ENCODE assay signal across 1 cellular context in the genomic region with DNA sequence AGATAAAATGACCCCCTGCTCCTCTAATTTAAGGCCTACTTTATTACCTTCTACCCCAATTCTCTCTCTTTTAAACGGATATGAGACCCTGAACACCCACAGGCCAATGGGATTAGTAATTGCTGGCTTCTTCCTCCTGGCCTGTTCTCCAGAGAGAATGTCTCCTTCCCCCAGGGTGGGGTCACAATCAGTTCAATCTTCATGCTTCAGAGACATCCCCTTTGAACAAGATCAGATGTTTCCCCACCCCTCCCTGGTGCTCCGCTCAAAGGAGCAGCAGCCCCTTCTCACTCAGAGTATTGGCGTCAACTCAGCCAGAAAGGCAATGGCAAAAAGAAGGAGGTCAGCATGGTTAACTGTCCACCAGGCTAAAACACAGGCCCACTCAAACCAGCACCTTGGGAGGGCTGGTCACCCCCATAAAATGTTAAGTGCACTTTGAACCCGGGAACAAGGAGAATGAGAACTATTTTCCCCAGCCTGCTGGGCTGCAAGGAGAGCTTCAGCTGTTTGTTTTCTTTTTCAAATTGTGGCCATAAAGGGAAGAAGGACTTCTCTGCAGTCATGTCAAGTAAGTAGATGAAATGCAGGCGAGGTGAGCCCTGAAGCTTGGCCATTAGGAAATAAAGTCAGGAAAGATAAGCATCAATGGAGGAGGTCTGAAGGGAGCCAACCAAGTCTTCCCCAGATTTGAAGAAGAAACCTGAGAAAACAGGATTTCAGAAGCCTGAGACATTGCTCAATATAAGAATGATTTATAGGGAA.
TF ChIP-seq lines count a peak whose summit lies in the region.

No MANE protein-coding gene starts in this region.

TF ChIP-seq in SK-N-SH, 30 proteins besides CTCF, POLR2A, EP300 and RAD21:
- 0 out of 2 replicates have a peak, but pooled peaks have one; percentile 10 for TF ChIP-seq MXI1 (IDR thresholded peaks at IDR 0.05; ENCODE audit: low read depth, low read length)
- TF ChIP-seq RXRA (IDR thresholded peaks at IDR 0.05; ENCODE audit: borderline replicate concordance, low read depth): 0 out of 2 replicates have a peak, but pooled peaks have one; percentile 6
- 0 out of 2 replicates have a peak, but pooled peaks have one; percentile 11 for TF ChIP-seq GATA2 (CRISPR knock-in tag; IDR thresholded peaks at IDR 0.05)
- no peak for TF ChIP-seq TAF1 (IDR thresholded peaks at IDR 0.05; ENCODE audit: borderline replicate concordance, low read depth, low read length)
